Comparison of ENCODE assay signal across 12 cellular contexts in genomic region chr6:162728706-162729105, GRCh38. TPM values are rescaled to one million over a fixed set of nuclear protein-coding genes. Genes with fewer than 3 reads are reported as not detected.
DNase-seq lines count a peak whose midpoint lies in the region; ATAC-seq and TF ChIP-seq lines count a peak whose summit lies in the region.
"Had no signal": no experiment of that assay in that cellular context is flagged by ENCODE, and none has a peak within 500 bp of the region (broad histone marks: within the 10 kb centered on the region; RNA-seq: fewer than 3 reads in every experiment).

No MANE protein-coding gene starts in this region.

- H3K9me3 ChIP-seq in tibial artery (peaks cover 0 to 4% (median 0%) of the 10 kb centered on the region in 3 donors), gastrocnemius medialis (no peaks in the 10 kb centered on the region), aorta (ENCODE audit: control insufficient read depth, low read length) (no peaks in the 10 kb centered on the region)

- H3K27ac ChIP-seq in tibial artery (peak overlapping the region; percentile 85 to 92), gastrocnemius medialis (peak overlapping the region in 1 of 4 donors; percentile 97), aorta (ENCODE audit: low read depth in 1 of 2, low read length in 2 of 2) (no peak overlapping the region)

- CTCF ChIA-PET in activated naive CD4-positive, alpha-beta T cell treated with anti-CD3 and anti-CD28 coated beads, Interleukin-2, amount 10 ng/mL, durations not matched to agents 7 days and 5 days (lab: Charles Lee): no interaction called here
- CTCF ChIA-PET in activated naive CD4-positive, alpha-beta T cell treated with anti-CD3 and anti-CD28 coated beads for 36 hours (lab: Charles Lee): interaction anchor here (0.7 kb wide), 1 partner anchor 83 kb away, joined by 3 read pairs; no protein-coding TSS in a partner anchor

- peaks cover 5% of the 10 kb centered on the region for H3K27me3 Mint-ChIP-seq in activated naive CD4-positive, alpha-beta T cell treated with anti-CD3 and anti-CD28 coated beads, Interleukin-2, amount 10 ng/mL, durations not matched to agents 7 days and 5 days
- H3K27me3 Mint-ChIP-seq in activated naive CD4-positive, alpha-beta T cell treated with anti-CD3 and anti-CD28 coated beads for 36 hours (ENCODE audit: low read depth): no peaks in the 10 kb centered on the region
- H3K27me3 Mint-ChIP-seq in chondrocyte (ENCODE audit: low read depth): no peaks in the 10 kb centered on the region
- no peaks in the 10 kb centered on the region for H3K27me3 Mint-ChIP-seq in naive thymus-derived CD8-positive, alpha-beta T cell
- H3K27me3 Mint-ChIP-seq: progenitor cell of endocrine pancreas had no signal

- peaks cover 15% of the 10 kb centered on the region for H3K4me1 Mint-ChIP-seq in activated naive CD4-positive, alpha-beta T cell treated with anti-CD3 and anti-CD28 coated beads, Interleukin-2, amount 10 ng/mL, durations not matched to agents 7 days and 5 days
- H3K4me1 Mint-ChIP-seq in activated naive CD4-positive, alpha-beta T cell treated with anti-CD3 and anti-CD28 coated beads for 36 hours (ENCODE audit: low read depth): peaks cover 12% of the 10 kb centered on the region
- peaks cover 20% of the 10 kb centered on the region for H3K4me1 Mint-ChIP-seq in chondrocyte (ENCODE audit: low read depth)
- peaks cover 15 to 24% (median 20%) of the 10 kb centered on the region in 4 donors for H3K4me1 Mint-ChIP-seq in naive thymus-derived CD8-positive, alpha-beta T cell

- TF ChIP-seq CTCF in chondrocyte (IDR thresholded peaks at IDR 0.05) (no peak), tibial artery (IDR thresholded peaks at IDR 0.05) (no peak), gastrocnemius medialis (IDR thresholded peaks at IDR 0.05 in 4 of 5, conservative IDR thresholded peaks at IDR 0.05 in 1 of 5) (no peak)

- no peak for DNase-seq in activated naive CD4-positive, alpha-beta T cell treated with anti-CD3 and anti-CD28 coated beads, Interleukin-2, amount 10 ng/mL, durations not matched to agents 7 days and 5 days
- DNase-seq in activated naive CD4-positive, alpha-beta T cell treated with anti-CD3 and anti-CD28 coated beads for 36 hours: no peak
- DNase-seq in chondrocyte (ENCODE audit: low spot score) (no peak), tibial artery (no peak), hypothalamus (lab: John Stamatoyannopoulos, UW) (no peak), gastrocnemius medialis (no peak), aorta (no peak)
- DNase-seq in naive thymus-derived CD8-positive, alpha-beta T cell: no peak
- DNase-seq: brain microvascular endothelial cell, Karpas-422, trophoblast cell had no signal

- POLR2A ChIA-PET in naive thymus-derived CD8-positive, alpha-beta T cell (lab: Charles Lee): no interaction called here

- H3K9me3 Mint-ChIP-seq in activated naive CD4-positive, alpha-beta T cell treated with anti-CD3 and anti-CD28 coated beads, Interleukin-2, amount 10 ng/mL, durations not matched to agents 7 days and 5 days: no peaks in the 10 kb centered on the region
- peaks cover 2% of the 10 kb centered on the region for H3K9me3 Mint-ChIP-seq in activated naive CD4-positive, alpha-beta T cell treated with anti-CD3 and anti-CD28 coated beads for 36 hours
- peaks cover 6% of the 10 kb centered on the region for H3K9me3 Mint-ChIP-seq in chondrocyte (ENCODE audit: low read depth)
- peaks cover 0 to 5% (median 0%) of the 10 kb centered on the region in 9 donors for H3K9me3 Mint-ChIP-seq in naive thymus-derived CD8-positive, alpha-beta T cell

- in situ Hi-C loops in gastrocnemius medialis (cut with MboI; ENCODE audit: low sequenced_read_pairs in 4 of 4): loop anchor here in 2 of 4 donors (25.0 kb wide), 1 partner anchor 1316 kb away; no protein-coding TSS in a partner anchor

- TF ChIP-seq POLR2A in gastrocnemius medialis (IDR thresholded peaks at IDR 0.05): no peak

- no peak for ATAC-seq in naive thymus-derived CD8-positive, alpha-beta T cell
- ATAC-seq in gastrocnemius medialis (no peak), aorta (ENCODE audit: low FRiP score) (no peak)

- intact Hi-C loops in activated naive CD4-positive, alpha-beta T cell treated with anti-CD3 and anti-CD28 coated beads for 36 hours (cut with micrococcal nuclease): loop anchor here (5.0 to 10.0 kb wide), 4 partner anchors 446 to 1736 kb away; partner anchors contain the start of genes AGPAT4 and MAP3K4
- intact Hi-C loops in tibial artery (cut with DNase I; ENCODE audit: low total_unique reads): no loop called here
- intact Hi-C loops in gastrocnemius medialis (cut with DNase I; ENCODE audit: low total_unique reads): loop anchor here (5.0 to 10.0 kb wide), 5 partner anchors 264 to 1084 kb away; partner anchors contain the start of gene QKI
- intact Hi-C loops in aorta (cut with DNase I): loop anchor here in 1 of 2 donors (10.0 kb wide), 2 partner anchors 344 to 686 kb away; partner anchors contain the start of gene QKI

- H3K27me3 ChIP-seq in tibial artery (no peaks in the 10 kb centered on the region), gastrocnemius medialis (no peaks in the 10 kb centered on the region), aorta (ENCODE audit: control insufficient read depth in 1 of 2, insufficient read depth in 2 of 2, low read length in 1 of 2) (no peaks in the 10 kb centered on the region)
- H3K27me3 ChIP-seq: brain microvascular endothelial cell had no signal

- H3K27ac Mint-ChIP-seq in activated naive CD4-positive, alpha-beta T cell treated with anti-CD3 and anti-CD28 coated beads, Interleukin-2, amount 10 ng/mL, durations not matched to agents 7 days and 5 days: no peak overlapping the region
- H3K27ac Mint-ChIP-seq in activated naive CD4-positive, alpha-beta T cell treated with anti-CD3 and anti-CD28 coated beads for 36 hours: no peak overlapping the region
- peak overlapping the region; percentile 97 for H3K27ac Mint-ChIP-seq in chondrocyte (ENCODE audit: unreplicated experiment)
- H3K27ac Mint-ChIP-seq in naive thymus-derived CD8-positive, alpha-beta T cell: peak overlapping the region; percentile 66 to 99 (median 97)

- 85 to 87% methylated on average over 1 of the region's 1 CpG for WGBS in aorta, 2 donors

- H3K4me1 ChIP-seq in tibial artery (peaks cover 0 to 9% (median 4%) of the 10 kb centered on the region in 4 donors), gastrocnemius medialis (peaks cover 5 to 7% of the 10 kb centered on the region in 2 donors), aorta (ENCODE audit: control insufficient read depth in 1 of 2, insufficient read depth in 2 of 2, low read length in 2 of 2) (no peaks in the 10 kb centered on the region)

- H3K4me3 Mint-ChIP-seq in activated naive CD4-positive, alpha-beta T cell treated with anti-CD3 and anti-CD28 coated beads, Interleukin-2, amount 10 ng/mL, durations not matched to agents 7 days and 5 days: peak overlapping the region; percentile 91
- H3K4me3 Mint-ChIP-seq in activated naive CD4-positive, alpha-beta T cell treated with anti-CD3 and anti-CD28 coated beads for 36 hours: no peak overlapping the region
- no peak overlapping the region for H3K4me3 Mint-ChIP-seq in chondrocyte (ENCODE audit: unreplicated experiment)
- H3K4me3 Mint-ChIP-seq in naive thymus-derived CD8-positive, alpha-beta T cell: peak overlapping the region in 7 of 10 donors; percentile 93 to 98 (median 95)

- peaks cover 2% of the 10 kb centered on the region for H3K36me3 Mint-ChIP-seq in activated naive CD4-positive, alpha-beta T cell treated with anti-CD3 and anti-CD28 coated beads, Interleukin-2, amount 10 ng/mL, durations not matched to agents 7 days and 5 days
- H3K36me3 Mint-ChIP-seq in activated naive CD4-positive, alpha-beta T cell treated with anti-CD3 and anti-CD28 coated beads for 36 hours (ENCODE audit: low read depth): no peaks in the 10 kb centered on the region
- H3K36me3 Mint-ChIP-seq in chondrocyte (ENCODE audit: low read depth): peaks cover 3% of the 10 kb centered on the region
- H3K36me3 Mint-ChIP-seq in naive thymus-derived CD8-positive, alpha-beta T cell: peaks cover 0 to 3% (median 0%) of the 10 kb centered on the region in 3 donors

- H3K4me3 ChIP-seq in tibial artery: no peak overlapping the region
- no peak overlapping the region for H3K4me3 ChIP-seq in gastrocnemius medialis
- H3K4me3 ChIP-seq in aorta (ENCODE audit: low read length in 2 of 2): no peak overlapping the region

- H3K36me3 ChIP-seq in tibial artery (no peaks in the 10 kb centered on the region), gastrocnemius medialis (no peaks in the 10 kb centered on the region), aorta (ENCODE audit: control insufficient read depth in 1 of 2, insufficient read depth in 2 of 2, low read length in 1 of 2) (no peaks in the 10 kb centered on the region)
- H3K36me3 ChIP-seq: brain microvascular endothelial cell had no signal

RNA-seq across cellular contexts. Expression of gene PACRG, which starts 0.9 kb away (rescaled TPM):
- not detected for total RNA-seq in activated naive CD4-positive, alpha-beta T cell treated with anti-CD3 and anti-CD28 coated beads for 36 hours
- total RNA-seq in chondrocyte: 0.59 to 2.5 TPM (median 1.1 TPM) in 3 replicates
- 1 to 10 TPM in 1 of 2 experiments, under 1 TPM in 1; 0.55 to 1.2 TPM for total RNA-seq in naive thymus-derived CD8-positive, alpha-beta T cell
- 1 to 10 TPM in 1 of 3 donors, under 1 TPM in 1, not detected in 1; 0.34 to 1.1 TPM for polyA plus RNA-seq in naive thymus-derived CD8-positive, alpha-beta T cell
- total RNA-seq in gastrocnemius medialis: 1 to 10 TPM in 1 of 4 donors, under 1 TPM in 3; 0.29 to 1.6 (median 0.61) TPM
- total RNA-seq in aorta: under 1 TPM; 0.26 to 0.54 TPM
- polyA plus RNA-seq in aorta: 1 to 10 TPM in 1 of 2 donors, not detected in 1; 2.7 TPM

RNA-seq across cellular contexts. Expression of gene PRKN, which starts 1.1 kb away (rescaled TPM):
- total RNA-seq in activated naive CD4-positive, alpha-beta T cell treated with anti-CD3 and anti-CD28 coated beads for 36 hours: under 1 TPM; 0.33 to 0.72 TPM
- total RNA-seq in chondrocyte: 5.1 to 8.7 TPM (median 5.7 TPM) in 3 replicates
- total RNA-seq in naive thymus-derived CD8-positive, alpha-beta T cell: 1 to 10 TPM; 3.5 to 5.6 TPM
- polyA plus RNA-seq in naive thymus-derived CD8-positive, alpha-beta T cell: 1 to 10 TPM; 2.2 to 4.0 (median 2.6) TPM
- total RNA-seq in gastrocnemius medialis: 10 to 100 TPM in 3 of 4 donors, 1 to 10 TPM in 1; 8.4 to 21.6 (median 13.7) TPM
- total RNA-seq in aorta: 10 to 100 TPM in 1 of 2 donors, 1 to 10 TPM in 1; 9.0 to 17.3 TPM
- polyA plus RNA-seq in aorta: 1 to 10 TPM; 1.0 to 2.5 TPM

Comparison
In these comparisons a context has a peak if more than half of its experiments do, and no peak if none do; other contexts are left out.
1. H3K4me3 Mint-ChIP-seq: peak in activated naive CD4-positive, alpha-beta T cell treated with anti-CD3 and anti-CD28 coated beads, Interleukin-2, amount 10 ng/mL, durations not matched to agents 7 days and 5 days (single experiment) and naive thymus-derived CD8-positive, alpha-beta T cell (7 of 10); none in activated naive CD4-positive, alpha-beta T cell treated with anti-CD3 and anti-CD28 coated beads for 36 hours (single experiment) and chondrocyte (single experiment).
2. H3K27ac Mint-ChIP-seq: peak in chondrocyte (single experiment) and naive thymus-derived CD8-positive, alpha-beta T cell (10 of 10); none in activated naive CD4-positive, alpha-beta T cell treated with anti-CD3 and anti-CD28 coated beads, Interleukin-2, amount 10 ng/mL, durations not matched to agents 7 days and 5 days (single experiment) and activated naive CD4-positive, alpha-beta T cell treated with anti-CD3 and anti-CD28 coated beads for 36 hours (single experiment).
3. H3K27ac ChIP-seq: peak in tibial artery (2 of 2); none in aorta (0 of 2).